21 cellular contexts compared by ENCODE assay signal in the genomic region with DNA sequence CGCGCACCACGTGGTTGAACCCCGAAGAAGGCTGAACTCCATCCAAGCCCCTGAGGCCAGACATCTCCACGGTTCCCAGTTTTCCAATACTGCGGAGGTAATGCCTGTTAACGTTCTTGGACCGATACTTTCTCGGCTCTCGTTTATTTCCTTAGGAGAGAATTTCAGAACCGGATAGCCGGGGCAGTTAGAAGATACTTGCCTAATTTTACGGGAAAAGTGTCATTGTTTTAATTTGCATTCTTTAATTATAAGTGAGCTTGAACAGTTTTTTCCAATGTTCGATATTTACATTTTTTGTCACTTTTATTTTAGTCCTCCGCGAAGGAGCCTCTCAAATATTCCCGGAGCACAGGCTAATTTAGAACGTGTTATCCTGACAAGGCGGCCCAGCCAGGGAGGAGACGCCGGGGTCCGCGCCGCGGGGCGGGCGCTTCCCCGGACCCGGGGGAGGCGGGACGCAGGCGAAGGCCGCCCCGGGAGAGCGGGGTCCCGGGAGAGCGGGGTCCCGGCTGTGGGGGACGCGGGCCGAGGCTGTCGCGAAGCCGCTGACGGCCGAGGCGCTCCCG. TPM values are rescaled to one million over a fixed set of nuclear protein-coding genes. Genes with fewer than 3 reads are reported as not detected.
DNase-seq lines count a peak whose midpoint lies in the region; ATAC-seq and TF ChIP-seq lines count a peak whose summit lies in the region.
"Had no signal": no experiment of that assay in that cellular context is flagged by ENCODE, and none has a peak within 500 bp of the region (broad histone marks: within the 10 kb centered on the region; RNA-seq: fewer than 3 reads in every experiment).

No MANE protein-coding gene starts in this region.

- ATAC-seq in HG02798 (IDR thresholded peaks at IDR 0.05; ENCODE audit: poor library complexity, unreplicated experiment) (no peak), HG02884 (IDR thresholded peaks at IDR 0.05; ENCODE audit: unreplicated experiment) (no peak)
- ATAC-seq: activated naive CD8-positive, alpha-beta T cell treated with anti-CD3 and anti-CD28 coated beads, Interleukin-2, amount 50 U/mL, for 24 hours; activated T-helper 17 cell treated with anti-CD3 and anti-CD28 coated beads, Interleukin-2, amount 50 U/mL, for 72 hours; naive thymus-derived CD8-positive, alpha-beta T cell had no signal

- H3K9ac ChIP-seq in fibroblast of lung (ENCODE audit: insufficient read depth, low read length): no peak overlapping the region
- H3K9ac ChIP-seq: KMS-11 had no signal

- no peak for DNase-seq in H7
- DNase-seq in fibroblast of lung (ENCODE audit: low read depth in 2 of 2): no peak
- peak; percentile 68 for DNase-seq in osteoblast (ENCODE audit: insufficient read length, low spot score, missing footprints)
- no peak for DNase-seq in activated CD4-positive, alpha-beta T cell treated with anti-CD3 and anti-CD28 coated beads, Interleukin-2, amount 10 ng/mL, durations not matched to agents 24 days and 14 days
- DNase-seq in SKM-1 treated with dmso at 0.1 percent for 144 hours (lab: John Stamatoyannopoulos, UW; ENCODE audit: unreplicated experiment): no peak
- DNase-seq: activated naive CD8-positive, alpha-beta T cell treated with anti-CD3 and anti-CD28 coated beads, Interleukin-2, amount 50 U/mL, for 24 hours; DND-41; naive thymus-derived CD8-positive, alpha-beta T cell; NCI-H187 treated with DMSO at 0.1 percent for 48 hours; NCI-H446; Peyer's patch; stimulated activated CD8-positive, alpha-beta memory T cell treated with anti-CD3 and anti-CD28 coated beads, Interleukin-4, amount 100 ng/mL, for 48 hours; T1000 had no signal

- H3K4me3 ChIP-seq in ACC112 (ENCODE audit: low read depth, low read length) (peak overlapping the region; percentile 73), H7 (ENCODE audit: insufficient read depth, low read depth, low read length) (peak overlapping the region; percentile 19; the same call in 1 of the 2 replicates), fibroblast of lung (replicated peaks in 1 of 4; ENCODE audit: control extremely low read depth in 1 of 4, insufficient read depth in 1 of 4, low read depth in 3 of 4, low read length in 4 of 4) (no peak overlapping the region), osteoblast (ENCODE audit: insufficient read depth, low read length) (peak overlapping the region; percentile 30)
- H3K4me3 ChIP-seq: lung had no signal

- H3K27me3 ChIP-seq in ACC112 (ENCODE audit: insufficient read depth, low read length) (peaks cover 4% of the 10 kb centered on the region), H7 (ENCODE audit: control insufficient read depth, insufficient read depth, low read length) (peaks cover 15% of the 10 kb centered on the region; the same call in 1 of the 2 replicates), fibroblast of lung (ENCODE audit: control insufficient read depth, insufficient read depth, low read length) (peaks cover 20% of the 10 kb centered on the region), osteoblast (ENCODE audit: insufficient read depth, low read length) (peaks cover 44% of the 10 kb centered on the region)

- TF ChIP-seq CTCF in fibroblast of lung (conservative IDR thresholded peaks at IDR 0.05 in 1 of 2, IDR thresholded peaks at IDR 0.05 in 1 of 2; ENCODE audit: low read depth in 1 of 2, low read length in 2 of 2): no peak
- no peak for TF ChIP-seq CTCF in osteoblast (IDR thresholded peaks at IDR 0.05; ENCODE audit: extremely low read depth, low read depth, low read length)

- H3K36me3 ChIP-seq in ACC112 (ENCODE audit: insufficient read depth, low read length) (no peaks in the 10 kb centered on the region), H7 (replicated peaks; ENCODE audit: control insufficient read depth, insufficient read depth, low read length) (no peaks in the 10 kb centered on the region), fibroblast of lung (ENCODE audit: control insufficient read depth, insufficient read depth, low read length) (no peaks in the 10 kb centered on the region), osteoblast (ENCODE audit: insufficient read depth, low read length) (no peaks in the 10 kb centered on the region)
- H3K36me3 ChIP-seq: Peyer's patch, spleen had no signal

- no peaks in the 10 kb centered on the region for H3K79me2 ChIP-seq in ACC112 (ENCODE audit: control insufficient read depth, insufficient read depth, low read length, unreplicated experiment)
- H3K79me2 ChIP-seq in fibroblast of lung (ENCODE audit: control insufficient read depth, insufficient read depth, low read length): no peaks in the 10 kb centered on the region
- H3K79me2 ChIP-seq in osteoblast (ENCODE audit: insufficient read depth, low read length): no peaks in the 10 kb centered on the region

- H3K4me2 ChIP-seq in fibroblast of lung (ENCODE audit: extremely low read depth, insufficient read depth, low read length): peak overlapping the region; percentile 44
- no peak overlapping the region for H3K4me2 ChIP-seq in osteoblast (ENCODE audit: insufficient read depth, low read length)
- H3K4me2 ChIP-seq: KMS-11 had no signal

- peaks cover 42% of the 10 kb centered on the region for H3K4me1 ChIP-seq in ACC112 (ENCODE audit: control insufficient read depth, insufficient read depth, low read length, unreplicated experiment)
- H3K4me1 ChIP-seq in fibroblast of lung (ENCODE audit: control insufficient read depth, extremely low read depth, insufficient read depth, low read length): peaks cover 13% of the 10 kb centered on the region
- peaks cover 35% of the 10 kb centered on the region for H3K4me1 ChIP-seq in osteoblast (ENCODE audit: insufficient read depth, low read length)

- no peaks in the 10 kb centered on the region for H3K36me3 Mint-ChIP-seq in activated CD4-positive, alpha-beta T cell treated with anti-CD3 and anti-CD28 coated beads, Interleukin-2, amount 10 ng/mL, durations not matched to agents 24 days and 14 days (ENCODE audit: low read depth)
- H3K36me3 Mint-ChIP-seq: naive thymus-derived CD8-positive, alpha-beta T cell had no signal

- no peaks in the 10 kb centered on the region for H3K9me3 Mint-ChIP-seq in activated CD4-positive, alpha-beta T cell treated with anti-CD3 and anti-CD28 coated beads, Interleukin-2, amount 10 ng/mL, durations not matched to agents 24 days and 14 days
- H3K9me3 Mint-ChIP-seq: activated naive CD8-positive, alpha-beta T cell treated with anti-CD3 and anti-CD28 coated beads, Interleukin-2, amount 50 U/mL, for 24 hours; activated T-helper 17 cell treated with anti-CD3 and anti-CD28 coated beads, Interleukin-2, amount 50 U/mL, for 72 hours; naive thymus-derived CD8-positive, alpha-beta T cell had no signal

- H2AFZ ChIP-seq in ACC112 (ENCODE audit: low read length, unreplicated experiment) (peak overlapping the region; percentile 62), fibroblast of lung (ENCODE audit: low read length) (no peak overlapping the region), osteoblast (ENCODE audit: low read length) (no peak overlapping the region)

- H3K27me3 Mint-ChIP-seq in activated CD4-positive, alpha-beta T cell treated with anti-CD3 and anti-CD28 coated beads, Interleukin-2, amount 10 ng/mL, durations not matched to agents 24 days and 14 days: peaks cover 45% of the 10 kb centered on the region

- no peak overlapping the region for H3K27ac Mint-ChIP-seq in activated CD4-positive, alpha-beta T cell treated with anti-CD3 and anti-CD28 coated beads, Interleukin-2, amount 10 ng/mL, durations not matched to agents 24 days and 14 days
- H3K27ac Mint-ChIP-seq: activated naive CD8-positive, alpha-beta T cell treated with anti-CD3 and anti-CD28 coated beads, Interleukin-2, amount 50 U/mL, for 24 hours; activated T-helper 17 cell treated with anti-CD3 and anti-CD28 coated beads, Interleukin-2, amount 50 U/mL, for 72 hours; naive thymus-derived CD8-positive, alpha-beta T cell had no signal

- H3K4me1 Mint-ChIP-seq in activated CD4-positive, alpha-beta T cell treated with anti-CD3 and anti-CD28 coated beads, Interleukin-2, amount 10 ng/mL, durations not matched to agents 24 days and 14 days: peaks cover 7% of the 10 kb centered on the region

- no peaks in the 10 kb centered on the region for H3K9me3 ChIP-seq in fibroblast of lung (ENCODE audit: control insufficient read depth, insufficient read depth, low read depth, low read length)
- H3K9me3 ChIP-seq in osteoblast (ENCODE audit: low read depth, low read length): no peaks in the 10 kb centered on the region
- H3K9me3 ChIP-seq: Peyer's patch, spleen had no signal

- no peak overlapping the region for H3K4me3 Mint-ChIP-seq in activated CD4-positive, alpha-beta T cell treated with anti-CD3 and anti-CD28 coated beads, Interleukin-2, amount 10 ng/mL, durations not matched to agents 24 days and 14 days
- H3K4me3 Mint-ChIP-seq: activated naive CD8-positive, alpha-beta T cell treated with anti-CD3 and anti-CD28 coated beads, Interleukin-2, amount 50 U/mL, for 24 hours; activated T-helper 17 cell treated with anti-CD3 and anti-CD28 coated beads, Interleukin-2, amount 50 U/mL, for 72 hours had no signal

- peak overlapping the region; percentile 28; the same call in 1 of the 2 replicates for H3K27ac ChIP-seq in ACC112 (ENCODE audit: low read depth, low read length)
- H3K27ac ChIP-seq in fibroblast of lung (ENCODE audit: insufficient read depth, low read length): no peak overlapping the region
- H3K27ac ChIP-seq in osteoblast (ENCODE audit: low read depth, low read length): no peak overlapping the region
- H3K27ac ChIP-seq: KMS-11, Peyer's patch, spleen had no signal

- H4K20me1 ChIP-seq in fibroblast of lung (ENCODE audit: control insufficient read depth, extremely low read depth, insufficient read depth, low read length) (no peaks in the 10 kb centered on the region), osteoblast (ENCODE audit: insufficient read depth, low read length) (no peaks in the 10 kb centered on the region)

- intact Hi-C loops in activated CD4-positive, alpha-beta T cell treated with anti-CD3 and anti-CD28 coated beads, Interleukin-2, amount 10 ng/mL, durations not matched to agents 24 days and 14 days (cut with micrococcal nuclease): no loop called here

RNA-seq across cellular contexts. Expression of a gene that starts 10.1 kb away (rescaled TPM):
- 0.14 and 0.18 TPM in 2 replicates for total RNA-seq in H7 (2014; rRNA removed; shearing (Covaris generic))
- total RNA-seq in fibroblast of lung: 6.4 and 10.1 TPM in 2 replicates
- polyA plus RNA-seq in fibroblast of lung: 0.42 and 0.53 TPM in 2 replicates
- 1.1 and 1.8 TPM in 2 replicates for polyA plus RNA-seq in fibroblast of lung (2012)
- polyA minus RNA-seq in fibroblast of lung (ENCODE audit: low replicate concordance): 0.27 and 0.52 TPM in 2 replicates
- total RNA-seq in osteoblast: not detected in 2 replicates
- not detected in 2 replicates for total RNA-seq in activated CD4-positive, alpha-beta T cell treated with anti-CD3 and anti-CD28 coated beads, Interleukin-2, amount 10 ng/mL, durations not matched to agents 24 days and 14 days
- total RNA-seq: activated T-helper 17 cell treated with anti-CD3 and anti-CD28 coated beads, Interleukin-2, amount 50 U/mL, for 72 hours; epithelial cell of proximal tubule; naive thymus-derived CD8-positive, alpha-beta T cell had no signal
- polyA plus RNA-seq: naive thymus-derived CD8-positive, alpha-beta T cell had no signal

Comparison
In these comparisons a context has a peak if more than half of its experiments do, and no peak if none do; other contexts are left out.
1. H3K4me3 ChIP-seq: peak in ACC112 (single experiment), H7 (single experiment) and osteoblast (single experiment); none in fibroblast of lung (0 of 4).